Comparison of ENCODE assay signal across 15 cellular contexts in genomic region chr14:89226789-89227489, GRCh38.
DNase-seq lines count a peak whose midpoint lies in the region; ATAC-seq and TF ChIP-seq lines count a peak whose summit lies in the region.
"Had no signal": no experiment of that assay in that cellular context is flagged by ENCODE, and none has a peak within 500 bp of the region (broad histone marks: within the 10 kb centered on the region; RNA-seq: fewer than 3 reads in every experiment).

No MANE protein-coding gene starts in this region.

- TF ChIP-seq CTCF in GM23338 (conservative IDR thresholded peaks at IDR 0.05; ENCODE audit: low read depth in 2 of 2) (no peak), left ventricle myocardium inferior (IDR thresholded peaks at IDR 0.05; ENCODE audit: borderline replicate concordance) (no peak)

- H3F3A ChIP-seq in GM23338 (replicated peaks; ENCODE audit: low read depth) = no peaks in the 10 kb centered on the region

- H3K27me3 ChIP-seq in GM23338 (ENCODE audit: insufficient read depth) (no peaks in the 10 kb centered on the region), left ventricle myocardium inferior (ENCODE audit: low read depth) (no peaks in the 10 kb centered on the region)

- H3K4me3 ChIP-seq in GM23338 (no peak overlapping the region), left ventricle myocardium inferior (no peak overlapping the region)
- H3K4me3 ChIP-seq: GM23248, skin epidermis had no signal

- H3K4me3 Mint-ChIP-seq in GM23338 = no peak overlapping the region
- H3K4me3 Mint-ChIP-seq in activated T-helper 2 cell treated with anti-CD3 and anti-CD28 coated beads, Interferon-gamma antibody, Interleukin-2, Interleukin-4, amounts not matched to agents 10 μg/mL and 5 μg/mL and 100 μg/mL, durations not matched to agents 14 hours and 24 hours and 36 hours (ENCODE audit: low read depth) = no peak overlapping the region
- H3K4me3 Mint-ChIP-seq: activated CD8-positive, alpha-beta memory T cell treated with anti-CD3 and anti-CD28 coated beads, Interleukin-2, amount 10 ng/mL, durations not matched to agents 7 days and 5 days; activated naive CD8-positive, alpha-beta T cell treated with anti-CD3 and anti-CD28 coated beads, Interleukin-2, amount 10 ng/mL, durations not matched to agents 7 days and 5 days had no signal

- peaks cover 6% of the 10 kb centered on the region for H3K27me3 Mint-ChIP-seq in GM23338 (ENCODE audit: insufficient read depth, low read depth, poor library complexity)
- H3K27me3 Mint-ChIP-seq in activated T-helper 2 cell treated with anti-CD3 and anti-CD28 coated beads, Interferon-gamma antibody, Interleukin-2, Interleukin-4, amounts not matched to agents 10 μg/mL and 5 μg/mL and 100 μg/mL, durations not matched to agents 14 hours and 24 hours and 36 hours (ENCODE audit: low read depth) = no peaks in the 10 kb centered on the region
- H3K27me3 Mint-ChIP-seq: activated CD8-positive, alpha-beta memory T cell treated with anti-CD3 and anti-CD28 coated beads, Interleukin-2, amount 10 ng/mL, durations not matched to agents 7 days and 5 days; activated naive CD8-positive, alpha-beta T cell treated with anti-CD3 and anti-CD28 coated beads, Interleukin-2, amount 10 ng/mL, durations not matched to agents 7 days and 5 days had no signal

- DNase-seq in GM23338 (ENCODE audit: low spot score) = no peak
- no peak for DNase-seq in activated T-helper 2 cell treated with anti-CD3 and anti-CD28 coated beads, Interferon-gamma antibody, Interleukin-2, Interleukin-4, amounts not matched to agents 10 μg/mL and 5 μg/mL and 100 μg/mL, durations not matched to agents 14 hours and 24 hours and 36 hours (ENCODE audit: low spot score)
- DNase-seq in left ventricle myocardium inferior = no peak
- DNase-seq in sciatic nerve (ENCODE audit: low spot score) = no peak
- DNase-seq in inferior parietal cortex (ENCODE audit: extremely low spot score) = no peak
- DNase-seq in kidney glomerular epithelial cell (lab: John Stamatoyannopoulos, UW) = no peak
- DNase-seq: activated CD8-positive, alpha-beta memory T cell treated with anti-CD3 and anti-CD28 coated beads, Interleukin-2, amount 10 ng/mL, durations not matched to agents 7 days and 5 days; activated naive CD8-positive, alpha-beta T cell treated with anti-CD3 and anti-CD28 coated beads, Interleukin-2, amount 10 ng/mL, durations not matched to agents 7 days and 5 days; NCI-H2029 treated with DMSO at 0.1 percent for 48 hours; NCI-H774; stimulated activated naive CD4-positive, alpha-beta T cell had no signal

- H3K9me3 ChIP-seq in left ventricle myocardium inferior (replicated peaks) = no peaks in the 10 kb centered on the region

- H3K79me2 ChIP-seq in GM23338 (replicated peaks; ENCODE audit: insufficient read depth) = peaks cover 95% of the 10 kb centered on the region

- peaks cover 50% of the 10 kb centered on the region for H4K20me1 ChIP-seq in GM23338 (replicated peaks; ENCODE audit: insufficient read depth)

- no peak overlapping the region for H2AFZ ChIP-seq in GM23338
- H2AFZ ChIP-seq: GM23248 had no signal

- intact Hi-C loops in activated T-helper 2 cell treated with anti-CD3 and anti-CD28 coated beads, Interferon-gamma antibody, Interleukin-2, Interleukin-4, amounts not matched to agents 10 μg/mL and 5 μg/mL and 100 μg/mL, durations not matched to agents 14 hours and 24 hours and 36 hours (cut with micrococcal nuclease) = no loop called here
- intact Hi-C loops in left ventricle myocardium inferior (cut with micrococcal nuclease) (no loop called here), sciatic nerve (cut with DNase I) (no loop called here)

- no peak for ATAC-seq in GM23338
- peak; percentile 88 for ATAC-seq in sciatic nerve
- no peak for ATAC-seq in HG02610 (IDR thresholded peaks at IDR 0.05; ENCODE audit: unreplicated experiment)
- no peak for ATAC-seq in GM19324 (IDR thresholded peaks at IDR 0.05; ENCODE audit: low FRiP score, unreplicated experiment)
- ATAC-seq: activated CD8-positive, alpha-beta memory T cell treated with anti-CD3 and anti-CD28 coated beads, Interleukin-2, amount 10 ng/mL, durations not matched to agents 7 days and 5 days had no signal

- H3K9me2 ChIP-seq in GM23338 (ENCODE audit: insufficient read depth) = no peaks in the 10 kb centered on the region

- H3K27ac ChIP-seq in GM23338 (ENCODE audit: low read depth) = 0 out of 2 replicates have a peak overlapping the region, but pooled peaks have one; percentile 19
- peak overlapping the region; percentile 18 for H3K27ac ChIP-seq in left ventricle myocardium inferior (replicated peaks)
- H3K27ac ChIP-seq: GM23248 had no signal

- H3K27ac Mint-ChIP-seq in GM23338 = 0 out of 2 replicates have a peak overlapping the region, but pooled peaks have one; percentile 57
- H3K27ac Mint-ChIP-seq in activated T-helper 2 cell treated with anti-CD3 and anti-CD28 coated beads, Interferon-gamma antibody, Interleukin-2, Interleukin-4, amounts not matched to agents 10 μg/mL and 5 μg/mL and 100 μg/mL, durations not matched to agents 14 hours and 24 hours and 36 hours = peak overlapping the region; percentile 78
- H3K27ac Mint-ChIP-seq: activated CD8-positive, alpha-beta memory T cell treated with anti-CD3 and anti-CD28 coated beads, Interleukin-2, amount 10 ng/mL, durations not matched to agents 7 days and 5 days; activated naive CD8-positive, alpha-beta T cell treated with anti-CD3 and anti-CD28 coated beads, Interleukin-2, amount 10 ng/mL, durations not matched to agents 7 days and 5 days had no signal

- H3K9me3 Mint-ChIP-seq in GM23338 = no peaks in the 10 kb centered on the region
- H3K9me3 Mint-ChIP-seq in activated T-helper 2 cell treated with anti-CD3 and anti-CD28 coated beads, Interferon-gamma antibody, Interleukin-2, Interleukin-4, amounts not matched to agents 10 μg/mL and 5 μg/mL and 100 μg/mL, durations not matched to agents 14 hours and 24 hours and 36 hours = no peaks in the 10 kb centered on the region
- H3K9me3 Mint-ChIP-seq: activated naive CD8-positive, alpha-beta T cell treated with anti-CD3 and anti-CD28 coated beads, Interleukin-2, amount 10 ng/mL, durations not matched to agents 7 days and 5 days had no signal

- H3K4me2 ChIP-seq in GM23338 = no peak overlapping the region

- H3K4me1 ChIP-seq in GM23338 (ENCODE audit: insufficient read depth) (peaks cover 27% of the 10 kb centered on the region), left ventricle myocardium inferior (peaks cover 47% of the 10 kb centered on the region)

- peaks cover 49% of the 10 kb centered on the region for H3K4me1 Mint-ChIP-seq in GM23338
- peaks cover 21% of the 10 kb centered on the region for H3K4me1 Mint-ChIP-seq in activated T-helper 2 cell treated with anti-CD3 and anti-CD28 coated beads, Interferon-gamma antibody, Interleukin-2, Interleukin-4, amounts not matched to agents 10 μg/mL and 5 μg/mL and 100 μg/mL, durations not matched to agents 14 hours and 24 hours and 36 hours (ENCODE audit: low read depth)

- 0 out of 3 replicates have a peak, but pooled peaks cover 4% of the 10 kb centered on the region for H3K36me3 Mint-ChIP-seq in GM23338 (ENCODE audit: low read depth)
- H3K36me3 Mint-ChIP-seq in activated T-helper 2 cell treated with anti-CD3 and anti-CD28 coated beads, Interferon-gamma antibody, Interleukin-2, Interleukin-4, amounts not matched to agents 10 μg/mL and 5 μg/mL and 100 μg/mL, durations not matched to agents 14 hours and 24 hours and 36 hours (ENCODE audit: low read depth) = peaks cover 12% of the 10 kb centered on the region

- H3K36me3 ChIP-seq in GM23338 (ENCODE audit: insufficient read depth) = no peaks in the 10 kb centered on the region
- H3K36me3 ChIP-seq in left ventricle myocardium inferior = no peaks in the 10 kb centered on the region

TF ChIP-seq in GM23338, 12 proteins besides CTCF, POLR2A, EP300 and RAD21 (continues in another document):
- TF ChIP-seq NANOG (IDR thresholded peaks at IDR 0.05; ENCODE audit: borderline replicate concordance) = no peak
- no peak for TF ChIP-seq EZH2 (IDR thresholded peaks at IDR 0.05; ENCODE audit: low read depth, unreplicated experiment)
- no peak for TF ChIP-seq ETS1 (IDR thresholded peaks at IDR 0.05)
- TF ChIP-seq REST (IDR thresholded peaks at IDR 0.05; ENCODE audit: unreplicated experiment) = no peak
- TF ChIP-seq EZH2phosphoT487 (IDR thresholded peaks at IDR 0.05; ENCODE audit: unreplicated experiment) = no peak
- TF ChIP-seq POLR2AphosphoS5 (IDR thresholded peaks at IDR 0.05; ENCODE audit: low read depth) = no peak
- TF ChIP-seq ZNF114 (CRISPR knock-in tag; IDR thresholded peaks at IDR 0.05) = no peak
- no peak for TF ChIP-seq JUNB (IDR thresholded peaks at IDR 0.05; ENCODE audit: unreplicated experiment)
